Comparison of ENCODE assay signal across 8 cellular contexts in the genomic region with DNA sequence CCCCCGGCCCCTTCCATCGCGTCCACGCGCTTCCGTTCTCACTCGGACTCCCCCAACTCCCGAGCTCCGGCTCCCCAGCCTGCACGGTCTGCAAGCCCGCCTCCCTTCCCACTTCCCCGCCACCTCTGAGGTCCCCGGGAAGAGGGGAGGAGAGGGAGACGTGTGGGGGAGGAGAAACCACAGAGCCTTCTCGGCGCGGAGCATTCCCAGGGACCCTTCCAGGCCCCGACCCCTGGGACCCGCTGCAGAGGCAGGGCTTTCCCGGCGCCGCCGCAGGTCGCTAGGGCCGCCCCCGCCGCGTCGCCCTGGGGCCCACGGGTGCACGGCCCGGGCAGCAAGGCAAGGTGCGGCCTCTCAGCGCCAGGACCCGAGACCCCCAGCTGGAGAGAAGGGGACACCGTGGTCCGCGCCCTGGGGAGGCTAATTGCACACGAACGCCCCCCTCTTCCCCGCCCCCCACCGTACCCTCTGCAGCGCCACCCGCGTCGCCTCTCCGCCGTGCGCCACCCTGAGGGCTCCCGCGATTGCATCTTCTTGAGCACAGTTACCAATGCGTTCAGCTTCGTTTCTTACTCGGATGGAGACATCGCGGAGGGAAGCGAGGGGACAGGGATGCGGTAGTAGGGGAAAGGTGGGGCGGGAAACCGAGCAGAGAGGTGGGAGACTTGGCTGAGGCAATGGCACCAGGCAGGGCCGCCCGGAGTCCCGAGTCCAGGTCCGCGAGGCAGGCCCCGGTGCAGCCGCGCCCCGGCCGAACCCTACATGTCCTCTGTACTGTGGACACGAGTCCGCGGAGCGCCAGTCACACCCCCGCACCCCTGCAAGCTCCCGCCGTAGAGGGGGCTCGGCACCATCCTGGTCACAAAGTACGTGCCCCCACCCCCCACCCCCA. TPM values are rescaled to one million over a fixed set of nuclear protein-coding genes. Genes with fewer than 3 reads are reported as not detected.
DNase-seq lines count a peak whose midpoint lies in the region; ATAC-seq and TF ChIP-seq lines count a peak whose summit lies in the region.

No MANE protein-coding gene starts in this region.

- no peak overlapping the region for H3K27ac Mint-ChIP-seq in activated naive CD8-positive, alpha-beta T cell treated with anti-CD3 and anti-CD28 coated beads, Interleukin-2, amount 50 U/mL, for 24 hours

- peak overlapping the region; percentile 59 for H3K4me3 ChIP-seq in RWPE2 (ENCODE audit: severe bottlenecking)

- ATAC-seq in GM19395 (IDR thresholded peaks at IDR 0.05; ENCODE audit: unreplicated experiment) (peak; percentile 57), HG03460 (IDR thresholded peaks at IDR 0.05; ENCODE audit: unreplicated experiment) (peak; percentile 56), RWPE2 (ENCODE audit: low read depth) (peak; percentile 47), left cardiac atrium (peak; percentile 56 to 60)
- peak; percentile 64 for ATAC-seq in activated naive CD8-positive, alpha-beta T cell treated with anti-CD3 and anti-CD28 coated beads, Interleukin-2, amount 50 U/mL, for 24 hours

- peak overlapping the region; percentile 79 for H3K27ac ChIP-seq in RWPE2 (ENCODE audit: poor library complexity, severe bottlenecking)

- intact Hi-C loops in left cardiac atrium (cut with DNase I), result loop anchor here (5.0 to 10.0 kb wide), 5 partner anchors 36 to 468 kb away; a partner anchor contains a TSS

- no peaks in the 10 kb centered on the region for H3K9me3 Mint-ChIP-seq in activated naive CD8-positive, alpha-beta T cell treated with anti-CD3 and anti-CD28 coated beads, Interleukin-2, amount 50 U/mL, for 24 hours

- no peaks in the 10 kb centered on the region for H3K9me3 ChIP-seq in RWPE2 (ENCODE audit: severe bottlenecking)

- H3K4me1 Mint-ChIP-seq in activated naive CD8-positive, alpha-beta T cell treated with anti-CD3 and anti-CD28 coated beads, Interleukin-2, amount 50 U/mL, for 24 hours, result peaks cover 15% of the 10 kb centered on the region

- peak overlapping the region; percentile 74 for H3K4me3 Mint-ChIP-seq in activated naive CD8-positive, alpha-beta T cell treated with anti-CD3 and anti-CD28 coated beads, Interleukin-2, amount 50 U/mL, for 24 hours

- peaks cover 69% of the 10 kb centered on the region for H3K27me3 Mint-ChIP-seq in activated naive CD8-positive, alpha-beta T cell treated with anti-CD3 and anti-CD28 coated beads, Interleukin-2, amount 50 U/mL, for 24 hours

- peaks cover 3% of the 10 kb centered on the region for H3K4me1 ChIP-seq in RWPE2 (ENCODE audit: insufficient read depth, poor library complexity, severe bottlenecking)

- H3K27me3 ChIP-seq in RWPE2 (ENCODE audit: insufficient read depth, poor library complexity, severe bottlenecking), result no peaks in the 10 kb centered on the region

- H3K36me3 ChIP-seq in RWPE2 (ENCODE audit: low read depth), result no peaks in the 10 kb centered on the region

- DNase-seq in COLO668 (lab: John Stamatoyannopoulos, UW; ENCODE audit: unreplicated experiment), result peak; percentile 41
- peak; percentile 72 for DNase-seq in RWPE2 (ENCODE audit: low spot score)
- DNase-seq in activated naive CD8-positive, alpha-beta T cell treated with anti-CD3 and anti-CD28 coated beads, Interleukin-2, amount 50 U/mL, for 24 hours, result peak; percentile 50
- DNase-seq in left cardiac atrium, result peak; percentile 52
- peak; percentile 58 for DNase-seq in pons (ENCODE audit: low spot score)
- DNase-seq in amniotic stem cell (lab: John Stamatoyannopoulos, UW), result no peak

- no peaks in the 10 kb centered on the region for H3K36me3 Mint-ChIP-seq in activated naive CD8-positive, alpha-beta T cell treated with anti-CD3 and anti-CD28 coated beads, Interleukin-2, amount 50 U/mL, for 24 hours (ENCODE audit: low read depth)

- TF ChIP-seq CTCF in RWPE2 (IDR thresholded peaks at IDR 0.05; ENCODE audit: poor library complexity, severe bottlenecking), result no peak

RNA-seq across cellular contexts. Expression of a gene that starts 29.0 kb away (rescaled TPM):
- 1 to 10 TPM; 1.9 to 2.0 TPM for total RNA-seq in left cardiac atrium

RNA-seq across cellular contexts. Expression of a gene that starts 37.5 kb away (rescaled TPM):
- total RNA-seq in left cardiac atrium, result 10 to 100 TPM; 26.1 to 30.3 TPM
